8 cellular contexts compared by ENCODE assay signal in genomic region chr3:123960791-123961507, GRCh38. TPM values are rescaled to one million over a fixed set of nuclear protein-coding genes. Genes with fewer than 3 reads are reported as not detected.
DNase-seq lines count a peak whose midpoint lies in the region; TF ChIP-seq lines count a peak whose summit lies in the region.

CCDC14 (minus strand) TSS chr3:123961229; CDS start chr3:123961173, 56 bp downstream.

- H3K4me2 ChIP-seq in SK-N-SH, result peak within 1 kb of the TSS; percentile 90

- WGBS in SK-N-SH (ENCODE audit: low lambda C conversion rate), result 1% methylated on average over 39 of the region's 55 CpGs

- H3K4me3 ChIP-seq in HFF-Myc (replicated peaks; ENCODE audit: low read depth, low read length) (peak within 1 kb of the TSS; percentile 66), NB4 (ENCODE audit: low read depth, low read length) (peak within 1 kb of the TSS; percentile 94), SK-N-SH (ENCODE audit: low read depth in 2 of 2, low read length in 1 of 2) (peak within 1 kb of the TSS; percentile 81 to 95)

- DNase-seq in GM04503 (ENCODE audit: low read depth) (peak; percentile 68), HFF-Myc (ENCODE audit: extremely low read depth, low read depth) (peak; percentile 89), NB4 (ENCODE audit: low read depth) (peak; percentile 95), SK-N-SH (peak; percentile 90), globus pallidus (ENCODE audit: low spot score) (peak; percentile 80), nucleus accumbens (lab: John Stamatoyannopoulos, UW) (peak; percentile 39 to 96 (median 82)), superior temporal gyrus (ENCODE audit: extremely low spot score) (peak; percentile 79)
- DNase-seq in activated naive CD4-positive, alpha-beta T cell treated with anti-CD3 and anti-CD28 coated beads, Interleukin-2, amount 10 ng/mL, durations not matched to agents 7 days and 5 days, result peak; percentile 86

- POLR2A ChIA-PET in SK-N-SH (lab: Yijun Ruan, JAX), result interaction anchor here (0.6 to 1.8 kb wide), 3 partner anchors 19 to 75 kb away, joined by 3 to 7 read pairs (median 4); partner anchors contain the start of gene KALRN

- peaks cover 9 to 19% of the 10 kb centered on the region in 2 experiments for H3K36me3 ChIP-seq in SK-N-SH (replicated peaks in 1 of 2; ENCODE audit: control insufficient read depth in 1 of 2, insufficient read depth in 2 of 2, low read length in 1 of 2)

- H3K79me2 ChIP-seq in SK-N-SH (ENCODE audit: insufficient read depth), result peaks cover 44% of the 10 kb centered on the region

- peaks cover 3 to 19% of the 10 kb centered on the region in 2 experiments; a peak in 3 of 4 replicates for H3K4me1 ChIP-seq in SK-N-SH (ENCODE audit: control insufficient read depth in 1 of 2, insufficient read depth in 2 of 2, low read depth in 1 of 2, low read length in 1 of 2)

- no peak for TF ChIP-seq CTCF in HFF-Myc (IDR thresholded peaks at IDR 0.05; ENCODE audit: low read depth, low read length, missing control alignments)
- no peak for TF ChIP-seq CTCF in NB4 (IDR thresholded peaks at IDR 0.05; ENCODE audit: low read depth, low read length)
- TF ChIP-seq CTCF in SK-N-SH (IDR thresholded peaks at IDR 0.05), result no peak

- peak; percentile 57 for TF ChIP-seq POLR2A in NB4 (IDR thresholded peaks at IDR 0.05; ENCODE audit: extremely low read depth, insufficient read length)

- H3K9me3 Mint-ChIP-seq in activated naive CD4-positive, alpha-beta T cell treated with anti-CD3 and anti-CD28 coated beads, Interleukin-2, amount 10 ng/mL, durations not matched to agents 7 days and 5 days, result no peaks in the 10 kb centered on the region

- H3K27ac ChIP-seq in SK-N-SH (ENCODE audit: low read depth in 2 of 2, low read length in 1 of 2), result peak within 1 kb of the TSS; percentile 82 to 95

- no peak for TF ChIP-seq RAD21 in SK-N-SH (IDR thresholded peaks at IDR 0.05; ENCODE audit: low read length)

- H3K27me3 Mint-ChIP-seq in activated naive CD4-positive, alpha-beta T cell treated with anti-CD3 and anti-CD28 coated beads, Interleukin-2, amount 10 ng/mL, durations not matched to agents 7 days and 5 days, result peaks cover 31% of the 10 kb centered on the region

- TF ChIP-seq EP300 in SK-N-SH (IDR thresholded peaks at IDR 0.05; ENCODE audit: borderline replicate concordance in 1 of 2, low read depth in 1 of 2, low read length in 1 of 2), result no peak

- peak within 1 kb of the TSS; percentile 84 for H2AFZ ChIP-seq in SK-N-SH (ENCODE audit: low read depth)

- peak within 1 kb of the TSS; percentile 94 for H3K9ac ChIP-seq in SK-N-SH

- no peaks in the 10 kb centered on the region for H3K27me3 ChIP-seq in SK-N-SH (ENCODE audit: insufficient read depth)

- H3K9me2 ChIP-seq in SK-N-SH, result no peaks in the 10 kb centered on the region

- peak within 1 kb of the TSS; percentile 96 for H3K4me3 Mint-ChIP-seq in activated naive CD4-positive, alpha-beta T cell treated with anti-CD3 and anti-CD28 coated beads, Interleukin-2, amount 10 ng/mL, durations not matched to agents 7 days and 5 days

- peaks cover 30% of the 10 kb centered on the region for H3K4me1 Mint-ChIP-seq in activated naive CD4-positive, alpha-beta T cell treated with anti-CD3 and anti-CD28 coated beads, Interleukin-2, amount 10 ng/mL, durations not matched to agents 7 days and 5 days

- no peaks in the 10 kb centered on the region for H3K36me3 Mint-ChIP-seq in activated naive CD4-positive, alpha-beta T cell treated with anti-CD3 and anti-CD28 coated beads, Interleukin-2, amount 10 ng/mL, durations not matched to agents 7 days and 5 days

- no peaks in the 10 kb centered on the region for H4K20me1 ChIP-seq in SK-N-SH (ENCODE audit: insufficient read depth)

- peak within 1 kb of the TSS; percentile 94 for H3K27ac Mint-ChIP-seq in activated naive CD4-positive, alpha-beta T cell treated with anti-CD3 and anti-CD28 coated beads, Interleukin-2, amount 10 ng/mL, durations not matched to agents 7 days and 5 days

- H3K9me3 ChIP-seq in SK-N-SH, result no peaks in the 10 kb centered on the region

- peaks cover 16% of the 10 kb centered on the region for H3F3A ChIP-seq in SK-N-SH (replicated peaks; ENCODE audit: insufficient read depth)

- CTCF ChIA-PET in SK-N-SH (lab: Yijun Ruan, JAX), result interaction anchor here (0.6 kb wide), 2 partner anchors 75 to 116 kb away, joined by 3 read pairs; no protein-coding TSS in a partner anchor
- CTCF ChIA-PET in activated naive CD4-positive, alpha-beta T cell treated with anti-CD3 and anti-CD28 coated beads, Interleukin-2, amount 10 ng/mL, durations not matched to agents 7 days and 5 days (lab: Charles Lee), result interaction anchor here (1.0 kb wide), 1 partner anchor 19 kb away, joined by 4 read pairs; no protein-coding TSS in a partner anchor

TF ChIP-seq in SK-N-SH, 30 proteins besides CTCF, POLR2A, EP300 and RAD21 (continues in another document):
- TF ChIP-seq RCOR1 (IDR thresholded peaks at IDR 0.05; ENCODE audit: low read length) (0 out of 2 replicates have a peak, but pooled peaks have one; percentile 33), ZBTB33 (IDR thresholded peaks at IDR 0.05; ENCODE audit: borderline replicate concordance, low read depth) (no peak), MAX (IDR thresholded peaks at IDR 0.05; ENCODE audit: low read depth) (peak; percentile 92), FOXM1 (IDR thresholded peaks at IDR 0.05; ENCODE audit: low read depth) (no peak), USF2 (IDR thresholded peaks at IDR 0.05; ENCODE audit: borderline replicate concordance, low read depth, low read length) (no peak), POLR2AphosphoS5 (IDR thresholded peaks at IDR 0.05; ENCODE audit: low read depth, low read length) (peak; percentile 87), RFX5 (IDR thresholded peaks at IDR 0.05; ENCODE audit: low read length) (no peak), SIN3A (IDR thresholded peaks at IDR 0.05; ENCODE audit: borderline replicate concordance, low read depth, low read length) (peak; percentile 74; the same call in 1 of the 2 replicates), TEAD4 (IDR thresholded peaks at IDR 0.05; ENCODE audit: borderline replicate concordance, insufficient read depth) (no peak), REST (IDR thresholded peaks at IDR 0.05; ENCODE audit: low read depth, low read length) (peak; percentile 66; the same call in 1 of the 2 replicates), JUND (IDR thresholded peaks at IDR 0.05) (no peak), TAF1 (IDR thresholded peaks at IDR 0.05; ENCODE audit: borderline replicate concordance, low read depth, low read length) (peak; percentile 77), TCF12 (IDR thresholded peaks at IDR 0.05) (no peak), ELF1 (IDR thresholded peaks at IDR 0.05) (peak; percentile 62; the same call in 1 of the 2 replicates)

RNA-seq across cellular contexts. Expression of gene CCDC14, which starts in this region (rescaled TPM):
- polyA plus RNA-seq in SK-N-SH (2012; rRNA removed), result 147 and 197 TPM in 2 replicates
- 30.5 and 42.1 TPM in 2 replicates for polyA plus RNA-seq in SK-N-SH (2012; cell fraction: cytosol; rRNA removed)
- polyA plus RNA-seq in SK-N-SH (2012; cell fraction: nucleus; rRNA removed), result 605 and 1,249 TPM in 2 replicates

Comparison
In these comparisons a context has a peak if more than half of its experiments do, and no peak if none do; other contexts are left out.
1. Peak in every context shown above with its lines: DNase-seq, H3K4me3 ChIP-seq and H3K27ac ChIP-seq.